ENCODE assay signal across 10 cellular contexts in the genomic region with DNA sequence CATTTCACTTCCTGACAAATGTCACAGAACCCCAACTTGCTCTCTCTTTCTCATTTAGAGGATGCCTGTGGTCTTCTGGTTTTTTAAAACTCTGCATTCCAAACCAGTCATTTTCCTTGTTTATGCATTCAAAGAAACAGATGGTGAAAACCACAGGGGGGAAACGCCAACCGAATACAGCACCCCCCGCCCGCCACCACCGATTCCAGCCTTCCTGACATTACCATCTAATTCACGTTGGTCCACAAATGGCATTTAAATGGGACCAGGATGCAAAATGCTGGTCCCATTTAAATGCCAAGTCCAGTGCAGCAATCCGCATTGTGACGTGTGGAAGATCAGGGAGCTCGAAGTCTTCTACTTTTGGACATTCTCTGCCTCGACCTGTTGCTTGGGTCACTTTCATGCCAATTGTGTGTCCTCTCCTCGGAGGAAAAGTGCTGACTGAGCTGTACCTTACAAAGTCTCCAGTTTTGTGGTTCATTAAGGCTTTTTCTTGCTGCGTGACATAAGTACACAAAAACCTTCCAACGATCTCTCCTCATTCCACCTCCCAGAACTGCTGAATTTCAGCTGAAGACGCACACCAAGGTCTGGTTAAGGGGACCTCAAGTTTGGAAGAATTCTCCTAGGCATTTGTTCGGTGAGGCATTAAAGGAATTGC. TPM values are rescaled to one million over a fixed set of nuclear protein-coding genes. Genes with fewer than 3 reads are reported as not detected.
DNase-seq lines count a peak whose midpoint lies in the region; ATAC-seq, FAIRE-seq and TF ChIP-seq lines count a peak whose summit lies in the region.
"Had no signal": no experiment of that assay in that cellular context is flagged by ENCODE, and none has a peak within 500 bp of the region (broad histone marks: within the 10 kb centered on the region; RNA-seq: fewer than 3 reads in every experiment).

No MANE protein-coding gene starts in this region.

- H3K9me3 Mint-ChIP-seq in brain (peaks cover 0 to 4% (median 0%) of the 10 kb centered on the region in 5 experiments), mesothelial cell of epicardium (peaks cover 3% of the 10 kb centered on the region)

- no peaks in the 10 kb centered on the region for H3K36me3 ChIP-seq in pancreas

- H3K36me3 Mint-ChIP-seq in brain (peaks cover 66% of the 10 kb centered on the region), mesothelial cell of epicardium (peaks cover 35% of the 10 kb centered on the region)

- H3K27me3 Mint-ChIP-seq in brain = no peaks in the 10 kb centered on the region
- H3K27me3 Mint-ChIP-seq in mesothelial cell of epicardium (ENCODE audit: low read depth) = no peaks in the 10 kb centered on the region

- H3K4me3 ChIP-seq in pancreas = no peak overlapping the region

- H3K27me3 ChIP-seq in pancreas = no peaks in the 10 kb centered on the region

- FAIRE-seq in A204.1 (lab: Jason Lieb, UNC) (peak; percentile 23), pancreas (lab: Jason Lieb, UNC) (no peak)

- ATAC-seq in HG03432 (IDR thresholded peaks at IDR 0.05; ENCODE audit: unreplicated experiment) = no peak
- ATAC-seq in pancreas = no peak
- ATAC-seq: activated naive CD4-positive, alpha-beta T cell treated with anti-CD3 and anti-CD28 coated beads, Interleukin-2, amount 50 U/mL, for 72 hours had no signal

- H3K4me1 Mint-ChIP-seq in brain = peaks cover 44% of the 10 kb centered on the region
- peaks cover 45% of the 10 kb centered on the region for H3K4me1 Mint-ChIP-seq in mesothelial cell of epicardium

- DNase-seq in GM04503 (ENCODE audit: low read depth) (peak; percentile 89), mesothelial cell of epicardium (ENCODE audit: low spot score in 2 of 2, unreplicated experiment in 2 of 2) (no peak), COLO668 (lab: John Stamatoyannopoulos, UW; ENCODE audit: unreplicated experiment) (no peak), NCI-H1105 (lab: John Stamatoyannopoulos, UW) (no peak), pancreas (no peak)
- DNase-seq: left cardiac atrium had no signal

- H3K27ac Mint-ChIP-seq in brain (peak overlapping the region in 3 of 5 experiments; percentile 85 to 91 (median 87)), mesothelial cell of epicardium (peak overlapping the region; percentile 96)
- H3K27ac Mint-ChIP-seq: activated naive CD4-positive, alpha-beta T cell treated with anti-CD3 and anti-CD28 coated beads, Interleukin-2, amount 50 U/mL, for 72 hours had no signal

- intact Hi-C loops in pancreas (cut with DNase I) = no loop called here

- H3K4me3 Mint-ChIP-seq in brain = peak overlapping the region in 3 of 5 experiments; percentile 3 to 54 (median 47)
- H3K4me3 Mint-ChIP-seq in mesothelial cell of epicardium = peak overlapping the region; percentile 1

- peaks cover 0 to 5% (median 0%) of the 10 kb centered on the region in 3 donors for H3K4me1 ChIP-seq in pancreas

- TF ChIP-seq CTCF in brain (conservative IDR thresholded peaks at IDR 0.05) = no peak
- no peak for TF ChIP-seq CTCF in mesothelial cell of epicardium (IDR thresholded peaks at IDR 0.05; ENCODE audit: unreplicated experiment)
- TF ChIP-seq CTCF in pancreas (IDR thresholded peaks at IDR 0.05) = no peak

- H3K27ac ChIP-seq in pancreas = peak overlapping the region in 2 of 4 donors; percentile 23 to 26

- H3K9me3 ChIP-seq in pancreas = no peaks in the 10 kb centered on the region

- 68 to 70% methylated on average over 15 of the region's 15 CpGs for WGBS in pancreas, 2 donors

RNA-seq across cellular contexts. Expression of a gene that starts 35.8 kb away (rescaled TPM):
- polyA plus RNA-seq in brain (ENCODE audit: insufficient read depth, low read depth, low replicate concordance) (6.3 TPM), pancreas (10 to 100 TPM in 1 of 2 donors, 1 to 10 TPM in 1; 4.8 to 11.7 TPM)
- total RNA-seq in mesothelial cell of epicardium (25.5 to 28.6 TPM (median 27.4 TPM) in 3 replicates), pancreas (10 to 100 TPM in 1 of 6 donors, 1 to 10 TPM in 5; 4.9 to 13.2 (median 8.3) TPM)
